In the genomic region with DNA sequence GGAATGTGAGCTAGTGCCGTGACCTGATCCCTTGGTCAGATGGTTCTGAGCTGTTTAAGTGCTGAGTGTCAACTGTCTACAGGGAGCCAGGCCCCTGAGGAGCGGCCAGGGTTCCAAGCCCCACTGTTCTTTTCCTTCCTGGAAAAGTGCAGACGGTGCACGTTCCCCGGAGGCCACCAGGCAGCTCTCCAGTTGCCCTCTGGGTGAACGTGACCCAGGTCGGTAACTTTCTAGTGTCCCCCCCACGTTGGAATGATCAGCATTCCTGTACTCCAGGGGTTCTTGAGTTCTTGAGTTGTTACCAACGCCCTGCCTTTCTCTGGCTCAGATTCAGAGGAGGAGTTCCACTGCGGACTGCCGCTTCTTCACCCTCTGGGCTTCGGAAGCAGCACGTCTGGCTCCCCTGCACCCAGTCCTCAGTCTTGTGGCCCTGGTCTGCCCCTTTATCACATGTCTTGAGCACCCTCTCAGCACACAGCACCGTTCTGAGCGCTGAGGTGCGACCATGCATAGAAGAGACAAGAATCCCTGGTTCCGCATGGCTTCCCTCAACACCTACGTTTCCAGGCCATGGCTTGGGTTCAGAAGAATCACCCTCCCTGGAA, we compare ENCODE assay signal across 1 cellular context.
TF ChIP-seq lines count a peak whose summit lies in the region.

No MANE protein-coding gene starts in this region.

TF ChIP-seq in IMR-90, 13 proteins besides CTCF, POLR2A, EP300 and RAD21 (continued from another document):
- TF ChIP-seq, protein P1, sequence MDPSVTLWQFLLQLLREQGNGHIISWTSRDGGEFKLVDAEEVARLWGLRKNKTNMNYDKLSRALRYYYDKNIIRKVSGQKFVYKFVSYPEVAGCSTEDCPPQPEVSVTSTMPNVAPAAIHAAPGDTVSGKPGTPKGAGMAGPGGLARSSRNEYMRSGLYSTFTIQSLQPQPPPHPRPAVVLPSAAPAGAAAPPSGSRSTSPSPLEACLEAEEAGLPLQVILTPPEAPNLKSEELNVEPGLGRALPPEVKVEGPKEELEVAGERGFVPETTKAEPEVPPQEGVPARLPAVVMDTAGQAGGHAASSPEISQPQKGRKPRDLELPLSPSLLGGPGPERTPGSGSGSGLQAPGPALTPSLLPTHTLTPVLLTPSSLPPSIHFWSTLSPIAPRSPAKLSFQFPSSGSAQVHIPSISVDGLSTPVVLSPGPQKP (IDR thresholded peaks at IDR 0.05; ENCODE audit: borderline replicate concordance, low read depth, low read length), result no peak
- no peak for TF ChIP-seq RCOR1 (IDR thresholded peaks at IDR 0.05; ENCODE audit: insufficient replicate concordance, low read length)
- TF ChIP-seq USF2 (IDR thresholded peaks at IDR 0.05; ENCODE audit: low read depth, low read length), result no peak
- no peak for TF ChIP-seq RFX5 (IDR thresholded peaks at IDR 0.05; ENCODE audit: low read depth, low read length)
- TF ChIP-seq BHLHE40 (IDR thresholded peaks at IDR 0.05; ENCODE audit: low read depth, low read length), result no peak
- no peak for TF ChIP-seq MAFK (IDR thresholded peaks at IDR 0.05; ENCODE audit: low read depth, low read length)
